Comparison of ENCODE assay signal across 16 cellular contexts in the genomic region with DNA sequence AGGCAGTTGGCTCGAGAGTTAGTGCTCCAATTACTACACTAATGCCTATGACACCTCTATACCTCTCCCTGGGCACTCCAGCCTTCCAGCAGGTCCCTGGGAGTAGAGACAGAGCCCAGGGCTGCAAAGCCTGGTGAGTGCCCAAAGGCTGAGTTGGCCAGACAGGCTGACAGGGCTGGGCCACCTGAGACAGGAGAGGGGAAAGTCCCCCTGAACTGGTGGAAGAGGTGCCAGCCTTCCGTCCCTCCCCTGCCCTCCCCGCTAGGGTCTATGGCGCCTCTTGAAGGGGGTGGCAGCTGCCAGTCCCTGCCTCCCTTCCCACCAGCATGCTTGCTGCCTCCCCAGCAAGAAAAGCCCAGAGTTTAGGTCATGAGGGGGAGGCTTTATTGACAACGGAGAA. TPM values are rescaled to one million over a fixed set of nuclear protein-coding genes. Genes with fewer than 3 reads are reported as not detected.
DNase-seq lines count a peak whose midpoint lies in the region; ATAC-seq and TF ChIP-seq lines count a peak whose summit lies in the region.
"Had no signal": no experiment of that assay in that cellular context is flagged by ENCODE, and none has a peak within 500 bp of the region (broad histone marks: within the 10 kb centered on the region; RNA-seq: fewer than 3 reads in every experiment).

No MANE protein-coding gene starts in this region.

- H3K4me3 Mint-ChIP-seq in endodermal cell: no peak overlapping the region
- H3K4me3 Mint-ChIP-seq: GM23338 had no signal

- H3K79me2 ChIP-seq in DND-41 (ENCODE audit: insufficient read depth, low read length): peaks cover 55% of the 10 kb centered on the region

- H3K27me3 ChIP-seq in BLaER1 (no peaks in the 10 kb centered on the region), DND-41 (ENCODE audit: insufficient read depth, low read length, poor library complexity) (no peaks in the 10 kb centered on the region), dorsolateral prefrontal cortex (no peaks in the 10 kb centered on the region), skeletal muscle tissue (ENCODE audit: control insufficient read depth in 3 of 3, insufficient read depth in 3 of 3, low read length in 3 of 3) (peaks cover 0 to 13% (median 0%) of the 10 kb centered on the region in 3 donors), foreskin keratinocyte (peaks cover 10% of the 10 kb centered on the region), endodermal cell (ENCODE audit: control insufficient read depth, insufficient read depth, low read length, poor library complexity, severe bottlenecking) (peaks cover 18% of the 10 kb centered on the region)

- H4K20me1 ChIP-seq in BLaER1 (no peaks in the 10 kb centered on the region; the same call in 1 of the 2 replicates), DND-41 (ENCODE audit: insufficient read depth, low read length) (peaks cover 38% of the 10 kb centered on the region)

- H3K27me3 Mint-ChIP-seq in endodermal cell (ENCODE audit: insufficient read depth): peaks cover 26% of the 10 kb centered on the region
- H3K27me3 Mint-ChIP-seq: CD8-positive, alpha-beta memory T cell had no signal

- H3K27ac ChIP-seq in BLaER1: no peak overlapping the region
- peak overlapping the region; percentile 74 for H3K27ac ChIP-seq in DND-41 (ENCODE audit: low read length)
- H3K27ac ChIP-seq in dorsolateral prefrontal cortex: peak overlapping the region in 35 of 59 donors; percentile 11 to 90 (median 76)
- peak overlapping the region; percentile 99 for H3K27ac ChIP-seq in skeletal muscle tissue (ENCODE audit: low read depth, low read length)
- no peak overlapping the region for H3K27ac ChIP-seq in foreskin keratinocyte
- H3K27ac ChIP-seq in endodermal cell (ENCODE audit: low read depth, low read length): no peak overlapping the region

- WGBS in endodermal cell (ENCODE audit: insufficient coverage in 1 of 2, insufficient read length in 1 of 2), 2 experiments: 91 to 94% methylated on average over 1 to 5 of the region's 5 CpGs

- H3K4me2 ChIP-seq in BLaER1: peak overlapping the region; percentile 88
- H3K4me2 ChIP-seq in DND-41 (ENCODE audit: insufficient read depth, low read length): peak overlapping the region; percentile 83
- H3K4me2 ChIP-seq: GM23338 had no signal

- H3K4me3 ChIP-seq in BLaER1 (no peak overlapping the region), DND-41 (ENCODE audit: low read depth in 1 of 2, low read length in 2 of 2) (peak overlapping the region; percentile 5 to 67; a peak in 3 of 4 replicates), dorsolateral prefrontal cortex (peak overlapping the region in 44 of 59 donors; percentile 4 to 57 (median 44)), skeletal muscle tissue (ENCODE audit: low read length in 3 of 3) (peak overlapping the region; percentile 82 to 89 (median 88)), endodermal cell (ENCODE audit: low read length) (no peak overlapping the region)
- H3K4me3 ChIP-seq: GM23338 had no signal

- no peak overlapping the region for H3K27ac Mint-ChIP-seq in endodermal cell
- H3K27ac Mint-ChIP-seq: CD8-positive, alpha-beta memory T cell; GM23338 had no signal

- H3K36me3 ChIP-seq in BLaER1 (no peaks in the 10 kb centered on the region), DND-41 (ENCODE audit: insufficient read depth, low read length) (peaks cover 60% of the 10 kb centered on the region), skeletal muscle tissue (ENCODE audit: control insufficient read depth in 3 of 3, insufficient read depth in 3 of 3, low read length in 3 of 3) (peaks cover 2 to 20% (median 13%) of the 10 kb centered on the region in 3 donors), endodermal cell (ENCODE audit: control insufficient read depth, insufficient read depth, low read length) (no peaks in the 10 kb centered on the region)

- no peaks in the 10 kb centered on the region for H3K9me3 ChIP-seq in BLaER1
- H3K9me3 ChIP-seq in DND-41 (ENCODE audit: insufficient read depth, low read length, severe bottlenecking): no peaks in the 10 kb centered on the region
- H3K9me3 ChIP-seq in skeletal muscle tissue (ENCODE audit: control insufficient read depth in 3 of 3, low read length in 3 of 3): no peaks in the 10 kb centered on the region
- H3K9me3 ChIP-seq in endodermal cell (ENCODE audit: control insufficient read depth, low read length): no peaks in the 10 kb centered on the region

- H3K9me3 Mint-ChIP-seq in endodermal cell: no peaks in the 10 kb centered on the region
- H3K9me3 Mint-ChIP-seq: CD8-positive, alpha-beta memory T cell; GM23338 had no signal

- intact Hi-C loops in dorsolateral prefrontal cortex (cut with DNase I): loop anchor here (10.0 kb wide), 2 partner anchors 339 to 349 kb away; a partner anchor contains a TSS

- TF ChIP-seq CTCF in DND-41 (IDR thresholded peaks at IDR 0.05; ENCODE audit: borderline replicate concordance, extremely low read depth, low read length, poor library complexity, severe bottlenecking) (no peak), dorsolateral prefrontal cortex (IDR thresholded peaks at IDR 0.05 in 54 of 56, conservative IDR thresholded peaks at IDR 0.05 in 2 of 56; ENCODE audit: low read depth in 1 of 56, partially characterized antibody in 56 of 56) (no peak), foreskin keratinocyte (conservative IDR thresholded peaks at IDR 0.05) (no peak), endodermal cell (conservative IDR thresholded peaks at IDR 0.05) (no peak)

- DNase-seq in DND-41: no peak
- DNase-seq in dorsolateral prefrontal cortex: no peak
- no peak for DNase-seq in activated T-cell treated with anti-CD3 and anti-CD28 coated beads, Interleukin-2, amount 50 U/mL, for 1 hour
- DNase-seq in foreskin keratinocyte: no peak
- no peak for DNase-seq in endodermal cell
- DNase-seq: ACHN; CD8-positive, alpha-beta memory T cell; EL; NCI-H1048; NCI-H1694; NCI-H446; NCI-H748 treated with DMSO at 0.1 percent for 48 hours had no signal

- H3K4me1 ChIP-seq in BLaER1 (peaks cover 50% of the 10 kb centered on the region), DND-41 (ENCODE audit: insufficient read depth, low read length) (peaks cover 67% of the 10 kb centered on the region), skeletal muscle tissue (ENCODE audit: control insufficient read depth in 3 of 3, insufficient read depth in 3 of 3, low read length in 3 of 3) (peaks cover 44 to 80% (median 65%) of the 10 kb centered on the region in 3 donors), foreskin keratinocyte (no peaks in the 10 kb centered on the region), endodermal cell (ENCODE audit: control insufficient read depth, insufficient read depth, low read length) (no peaks in the 10 kb centered on the region)

- no peaks in the 10 kb centered on the region for H3K36me3 Mint-ChIP-seq in endodermal cell (ENCODE audit: low read depth)
- H3K36me3 Mint-ChIP-seq: CD8-positive, alpha-beta memory T cell had no signal

- no peaks in the 10 kb centered on the region for H3K4me1 Mint-ChIP-seq in endodermal cell

- no peak overlapping the region for H2AFZ ChIP-seq in DND-41 (ENCODE audit: low read depth, low read length)
- H2AFZ ChIP-seq: GM23338 had no signal

- H3K9ac ChIP-seq in BLaER1 (0 out of 2 replicates have a peak overlapping the region, but pooled peaks have one; percentile 68), DND-41 (ENCODE audit: low read depth, low read length) (peak overlapping the region; percentile 77), skeletal muscle tissue (ENCODE audit: low read depth in 1 of 3, low read length in 3 of 3) (peak overlapping the region; percentile 91 to 100 (median 97)), endodermal cell (ENCODE audit: extremely low read depth, low read length, poor library complexity, severe bottlenecking) (no peak overlapping the region)

- ATAC-seq in DND-41 (ENCODE audit: insufficient read depth, low read depth): no peak
- no peak for ATAC-seq in foreskin keratinocyte
- no peak for ATAC-seq in GM21390 (IDR thresholded peaks at IDR 0.05; ENCODE audit: unreplicated experiment)

RNA-seq across cellular contexts. Expression of a gene that starts 3.0 kb away (rescaled TPM):
- 10 to 100 TPM in 119 of 120 experiments, 1 to 10 TPM in 1; 6.2 to 31.2 (median 19.8) TPM for total RNA-seq in dorsolateral prefrontal cortex
- 28.2 TPM for total RNA-seq in skeletal muscle tissue
- total RNA-seq in foreskin keratinocyte: 0.04 TPM in 1 of 2 replicates, not detected in the other
- polyA plus RNA-seq in foreskin keratinocyte: 0.02 TPM in 1 of 2 replicates, not detected in the other
- 1 to 10 TPM; 2.2 to 5.3 TPM for total RNA-seq in endodermal cell
- 3.6 TPM for polyA plus RNA-seq in endodermal cell (2013, experiment 1 of 2)
- 3.0 TPM for polyA plus RNA-seq in endodermal cell (2013, experiment 2 of 2)

RNA-seq across cellular contexts. Expression of a gene that starts 33.9 kb away (rescaled TPM):
- total RNA-seq in dorsolateral prefrontal cortex: 10 to 100 TPM in 118 of 120 experiments, 1 to 10 TPM in 2; 6.7 to 30.4 (median 18.1) TPM
- total RNA-seq in skeletal muscle tissue: 0.52 TPM
- 4.2 and 9.1 TPM in 2 replicates for total RNA-seq in foreskin keratinocyte
- polyA plus RNA-seq in foreskin keratinocyte: 0.31 and 0.58 TPM in 2 replicates
- under 1 TPM; 0.31 to 0.62 TPM for total RNA-seq in endodermal cell
- 3.0 TPM for polyA plus RNA-seq in endodermal cell (2013, experiment 1 of 2)
- 3.0 TPM for polyA plus RNA-seq in endodermal cell (2013, experiment 2 of 2)

Comparison
In these comparisons a context has a peak if more than half of its experiments do, and no peak if none do; other contexts are left out.
1. H3K27ac ChIP-seq: peak in DND-41 (single experiment), dorsolateral prefrontal cortex (35 of 59) and skeletal muscle tissue (single experiment); none in BLaER1 (single experiment), foreskin keratinocyte (single experiment) and endodermal cell (single experiment).
2. H3K4me3 ChIP-seq: peak in DND-41 (2 of 2), dorsolateral prefrontal cortex (44 of 59) and skeletal muscle tissue (3 of 3); none in BLaER1 (single experiment) and endodermal cell (single experiment).